ENCODE assay signal across 1 cellular context in the genomic region with DNA sequence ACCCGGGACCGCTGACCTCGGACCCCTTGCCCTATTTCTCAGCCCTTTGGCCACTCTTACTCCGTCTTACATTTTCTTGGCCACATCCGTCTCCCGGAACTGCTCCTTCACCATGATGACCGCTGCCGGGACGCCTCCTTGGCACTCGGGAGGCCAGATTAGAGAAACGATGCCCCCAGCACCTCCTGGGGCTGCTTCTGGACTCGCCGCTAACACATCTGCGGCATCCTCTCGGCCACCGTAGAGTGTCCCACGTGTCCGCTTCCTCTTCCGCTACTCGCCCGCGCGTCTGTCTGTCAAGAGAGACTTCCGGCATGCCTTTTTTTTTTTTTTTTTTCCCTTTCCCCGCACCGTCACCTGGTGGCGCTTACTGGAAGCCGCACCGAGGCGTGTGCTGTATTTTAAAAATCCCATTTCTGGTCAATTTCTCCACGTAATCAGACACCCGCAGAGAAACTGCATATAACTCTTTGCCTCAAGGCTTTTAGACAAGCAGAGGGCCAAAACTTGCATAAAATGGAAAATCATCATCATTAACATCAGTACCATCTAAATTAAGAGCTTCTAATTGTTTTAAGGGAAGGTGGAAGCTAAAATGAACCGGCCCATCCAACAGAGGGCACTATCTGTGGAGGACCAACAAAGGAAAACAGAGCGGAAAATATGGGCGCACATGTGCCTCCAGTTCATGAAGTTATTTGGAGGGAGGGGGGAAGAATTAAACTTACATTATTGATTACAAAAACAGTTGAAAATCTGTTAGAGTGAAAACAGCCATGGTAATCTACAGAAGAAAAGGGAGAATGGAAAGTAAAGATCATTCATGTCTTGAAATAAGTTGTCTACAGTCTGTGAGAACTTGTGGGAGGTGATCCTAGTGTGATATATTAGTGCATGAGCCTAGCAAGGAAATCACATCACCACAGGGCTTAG.
TF ChIP-seq lines count a peak whose summit lies in the region.

Gene POLR3A, minus strand, starts transcription at position 222 of the 933 bp plus-strand sequence. Its CDS starts 108 bp downstream, at position 114.

TF ChIP-seq in HepG2, 621 proteins besides CTCF, POLR2A, EP300 and RAD21 (continued from another document and continues in another):
- no peak for TF ChIP-seq NFAT5 (CRISPR knock-in tag; IDR thresholded peaks at IDR 0.05)
- TF ChIP-seq HNF1B (CRISPR knock-in tag; IDR thresholded peaks at IDR 0.05) = peak; percentile 65; the same call in 1 of the 2 replicates
- no peak for TF ChIP-seq FOXJ3 (CRISPR knock-in tag; IDR thresholded peaks at IDR 0.05; ENCODE audit: borderline replicate concordance)
- no peak for TF ChIP-seq ZNF441 (CRISPR knock-in tag; IDR thresholded peaks at IDR 0.05; ENCODE audit: borderline replicate concordance)
- no peak for TF ChIP-seq ONECUT2 (CRISPR knock-in tag; IDR thresholded peaks at IDR 0.05)
- TF ChIP-seq TBX2 (CRISPR knock-in tag; IDR thresholded peaks at IDR 0.05; ENCODE audit: borderline replicate concordance) = peak; percentile 87
- peak; percentile 94 for TF ChIP-seq KDM5A (IDR thresholded peaks at IDR 0.05; ENCODE audit: borderline replicate concordance, low read length)
- peak; percentile 77; the same call in 1 of the 2 replicates for TF ChIP-seq MEF2D (CRISPR knock-in tag; IDR thresholded peaks at IDR 0.05)
- no peak for TF ChIP-seq ZNF776 (CRISPR knock-in tag; IDR thresholded peaks at IDR 0.05)
- no peak for TF ChIP-seq ZFP36 (IDR thresholded peaks at IDR 0.05; ENCODE audit: borderline replicate concordance, low read depth, low read length, partially characterized antibody)
- TF ChIP-seq, protein P1, sequence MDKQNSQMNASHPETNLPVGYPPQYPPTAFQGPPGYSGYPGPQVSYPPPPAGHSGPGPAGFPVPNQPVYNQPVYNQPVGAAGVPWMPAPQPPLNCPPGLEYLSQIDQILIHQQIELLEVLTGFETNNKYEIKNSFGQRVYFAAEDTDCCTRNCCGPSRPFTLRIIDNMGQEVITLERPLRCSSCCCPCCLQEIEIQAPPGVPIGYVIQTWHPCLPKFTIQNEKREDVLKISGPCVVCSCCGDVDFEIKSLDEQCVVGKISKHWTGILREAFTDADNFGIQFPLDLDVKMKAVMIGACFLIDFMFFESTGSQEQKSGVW (CRISPR knock-in tag; IDR thresholded peaks at IDR 0.05; ENCODE audit: borderline replicate concordance) = no peak
- no peak for TF ChIP-seq ZIK1 (CRISPR knock-in tag; IDR thresholded peaks at IDR 0.05; ENCODE audit: borderline replicate concordance, low read depth)
- TF ChIP-seq, protein P2, sequence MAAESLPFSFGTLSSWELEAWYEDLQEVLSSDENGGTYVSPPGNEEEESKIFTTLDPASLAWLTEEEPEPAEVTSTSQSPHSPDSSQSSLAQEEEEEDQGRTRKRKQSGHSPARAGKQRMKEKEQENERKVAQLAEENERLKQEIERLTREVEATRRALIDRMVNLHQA (CRISPR knock-in tag; IDR thresholded peaks at IDR 0.05) = no peak
- peak; percentile 91 for TF ChIP-seq SAP130 (CRISPR knock-in tag; IDR thresholded peaks at IDR 0.05; ENCODE audit: low read depth)
- TF ChIP-seq AGO1 (IDR thresholded peaks at IDR 0.05; ENCODE audit: low read depth, low read length, poor library complexity, severe bottlenecking) = no peak
- TF ChIP-seq MIER3 (CRISPR knock-in tag; IDR thresholded peaks at IDR 0.05; ENCODE audit: borderline replicate concordance) = no peak; the same call in 1 of the 2 replicates
- TF ChIP-seq TOE1 (CRISPR knock-in tag; IDR thresholded peaks at IDR 0.05) = 0 out of 2 replicates have a peak, but pooled peaks have one; percentile 47
- TF ChIP-seq MYC (CRISPR knock-in tag; IDR thresholded peaks at IDR 0.05; ENCODE audit: borderline replicate concordance) = peak; percentile 93
- TF ChIP-seq DNMT1 (CRISPR knock-in tag; IDR thresholded peaks at IDR 0.05) = no peak
- peak; percentile 21; the same call in 1 of the 2 replicates for TF ChIP-seq BCL6 (CRISPR knock-in tag; IDR thresholded peaks at IDR 0.05)
- TF ChIP-seq MXI1 (IDR thresholded peaks at IDR 0.05; ENCODE audit: borderline replicate concordance, low read depth, low read length) = peak; percentile 63; the same call in 2 of the 3 replicates
- TF ChIP-seq HMG20B (CRISPR knock-in tag; conservative IDR thresholded peaks at IDR 0.05) = no peak
- TF ChIP-seq MEIS2 (CRISPR knock-in tag; IDR thresholded peaks at IDR 0.05) = no peak
- no peak for TF ChIP-seq PHF5A (CRISPR knock-in tag; IDR thresholded peaks at IDR 0.05; ENCODE audit: low read depth, unreplicated experiment)
- TF ChIP-seq NFRKB (IDR thresholded peaks at IDR 0.05) = no peak
- TF ChIP-seq KLF6 (CRISPR knock-in tag; IDR thresholded peaks at IDR 0.05) = peak; percentile 47; the same call in 1 of the 2 replicates
- no peak for TF ChIP-seq ZNF737 (CRISPR knock-in tag; IDR thresholded peaks at IDR 0.05; ENCODE audit: borderline replicate concordance)
- TF ChIP-seq KDM4B (CRISPR knock-in tag; IDR thresholded peaks at IDR 0.05) = no peak
- TF ChIP-seq CHD4 (IDR thresholded peaks at IDR 0.05; ENCODE audit: borderline replicate concordance, low read length) = 0 out of 2 replicates have a peak, but pooled peaks have one; percentile 64
- TF ChIP-seq TAF1 (CRISPR knock-in tag; IDR thresholded peaks at IDR 0.05) = peak; percentile 72; the same call in 1 of the 2 replicates
- TF ChIP-seq EZH2 (conservative IDR thresholded peaks at IDR 0.05; ENCODE audit: low read depth, low read length) = no peak
- peak; percentile 54; the same call in 1 of the 2 replicates for TF ChIP-seq ZNF263 (CRISPR knock-in tag; IDR thresholded peaks at IDR 0.05)
- TF ChIP-seq SP2 (CRISPR knock-in tag; IDR thresholded peaks at IDR 0.05) = peak; percentile 96
- TF ChIP-seq, protein P3, sequence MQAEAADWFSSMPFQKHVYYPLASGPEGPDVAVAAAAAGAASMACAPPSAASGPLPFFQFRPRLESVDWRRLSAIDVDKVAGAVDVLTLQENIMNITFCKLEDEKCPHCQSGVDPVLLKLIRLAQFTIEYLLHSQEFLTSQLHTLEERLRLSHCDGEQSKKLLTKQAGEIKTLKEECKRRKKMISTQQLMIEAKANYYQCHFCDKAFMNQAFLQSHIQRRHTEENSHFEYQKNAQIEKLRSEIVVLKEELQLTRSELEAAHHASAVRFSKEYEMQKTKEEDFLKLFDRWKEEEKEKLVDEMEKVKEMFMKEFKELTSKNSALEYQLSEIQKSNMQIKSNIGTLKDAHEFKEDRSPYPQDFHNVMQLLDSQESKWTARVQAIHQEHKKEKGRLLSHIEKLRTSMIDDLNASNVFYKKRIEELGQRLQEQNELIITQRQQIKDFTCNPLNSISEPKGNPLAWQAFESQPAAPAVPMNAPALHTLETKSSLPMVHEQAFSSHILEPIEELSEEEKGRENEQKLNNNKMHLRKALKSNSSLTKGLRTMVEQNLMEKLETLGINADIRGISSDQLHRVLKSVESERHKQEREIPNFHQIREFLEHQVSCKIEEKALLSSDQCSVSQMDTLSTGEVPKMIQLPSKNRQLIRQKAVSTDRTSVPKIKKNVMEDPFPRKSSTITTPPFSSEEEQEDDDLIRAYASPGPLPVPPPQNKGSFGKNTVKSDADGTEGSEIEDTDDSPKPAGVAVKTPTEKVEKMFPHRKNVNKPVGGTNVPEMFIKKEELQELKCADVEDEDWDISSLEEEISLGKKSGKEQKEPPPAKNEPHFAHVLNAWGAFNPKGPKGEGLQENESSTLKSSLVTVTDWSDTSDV (CRISPR knock-in tag; IDR thresholded peaks at IDR 0.05) = no peak
- TF ChIP-seq, protein P4, sequence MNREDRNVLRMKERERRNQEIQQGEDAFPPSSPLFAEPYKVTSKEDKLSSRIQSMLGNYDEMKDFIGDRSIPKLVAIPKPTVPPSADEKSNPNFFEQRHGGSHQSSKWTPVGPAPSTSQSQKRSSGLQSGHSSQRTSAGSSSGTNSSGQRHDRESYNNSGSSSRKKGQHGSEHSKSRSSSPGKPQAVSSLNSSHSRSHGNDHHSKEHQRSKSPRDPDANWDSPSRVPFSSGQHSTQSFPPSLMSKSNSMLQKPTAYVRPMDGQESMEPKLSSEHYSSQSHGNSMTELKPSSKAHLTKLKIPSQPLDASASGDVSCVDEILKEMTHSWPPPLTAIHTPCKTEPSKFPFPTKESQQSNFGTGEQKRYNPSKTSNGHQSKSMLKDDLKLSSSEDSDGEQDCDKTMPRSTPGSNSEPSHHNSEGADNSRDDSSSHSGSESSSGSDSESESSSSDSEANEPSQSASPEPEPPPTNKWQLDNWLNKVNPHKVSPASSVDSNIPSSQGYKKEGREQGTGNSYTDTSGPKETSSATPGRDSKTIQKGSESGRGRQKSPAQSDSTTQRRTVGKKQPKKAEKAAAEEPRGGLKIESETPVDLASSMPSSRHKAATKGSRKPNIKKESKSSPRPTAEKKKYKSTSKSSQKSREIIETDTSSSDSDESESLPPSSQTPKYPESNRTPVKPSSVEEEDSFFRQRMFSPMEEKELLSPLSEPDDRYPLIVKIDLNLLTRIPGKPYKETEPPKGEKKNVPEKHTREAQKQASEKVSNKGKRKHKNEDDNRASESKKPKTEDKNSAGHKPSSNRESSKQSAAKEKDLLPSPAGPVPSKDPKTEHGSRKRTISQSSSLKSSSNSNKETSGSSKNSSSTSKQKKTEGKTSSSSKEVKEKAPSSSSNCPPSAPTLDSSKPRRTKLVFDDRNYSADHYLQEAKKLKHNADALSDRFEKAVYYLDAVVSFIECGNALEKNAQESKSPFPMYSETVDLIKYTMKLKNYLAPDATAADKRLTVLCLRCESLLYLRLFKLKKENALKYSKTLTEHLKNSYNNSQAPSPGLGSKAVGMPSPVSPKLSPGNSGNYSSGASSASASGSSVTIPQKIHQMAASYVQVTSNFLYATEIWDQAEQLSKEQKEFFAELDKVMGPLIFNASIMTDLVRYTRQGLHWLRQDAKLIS (CRISPR knock-in tag; IDR thresholded peaks at IDR 0.05) = no peak
- TF ChIP-seq PAX8 (CRISPR knock-in tag; IDR thresholded peaks at IDR 0.05; ENCODE audit: borderline replicate concordance) = no peak
- TF ChIP-seq ZNF124 (CRISPR knock-in tag; IDR thresholded peaks at IDR 0.05) = peak; percentile 51; the same call in 1 of the 2 replicates
- TF ChIP-seq FOXC1 (CRISPR knock-in tag; IDR thresholded peaks at IDR 0.05; ENCODE audit: borderline replicate concordance) = peak; percentile 57; the same call in 1 of the 2 replicates
- TF ChIP-seq ZNF10 (CRISPR knock-in tag; IDR thresholded peaks at IDR 0.05; ENCODE audit: borderline replicate concordance, low read depth) = no peak
- no peak for TF ChIP-seq ZNF496 (CRISPR knock-in tag; IDR thresholded peaks at IDR 0.05; ENCODE audit: insufficient replicate concordance)
- TF ChIP-seq SRY (CRISPR knock-in tag; IDR thresholded peaks at IDR 0.05) = no peak; the same call in 1 of the 2 replicates
- TF ChIP-seq PHF21A (CRISPR knock-in tag; IDR thresholded peaks at IDR 0.05) = peak; percentile 83; the same call in 1 of the 2 replicates
- TF ChIP-seq NFE2L2 (IDR thresholded peaks at IDR 0.05; ENCODE audit: low read length) = no peak
- no peak for TF ChIP-seq ZSCAN29 (CRISPR knock-in tag; conservative IDR thresholded peaks at IDR 0.05)
